ENCODE assay signal across 26 cellular contexts in genomic region chr1:93594603-93594880, GRCh38.
A peak's percentile ranks its signal among the peaks of the same experiment; 100 is the strongest.
DNase-seq lines count a peak whose midpoint lies in the region; ATAC-seq, FAIRE-seq and TF ChIP-seq lines count a peak whose summit lies in the region.
"Had no signal": no experiment of that assay in that cellular context is flagged by ENCODE, and none has a peak within 500 bp of the region (broad histone marks: within the 10 kb centered on the region; RNA-seq: fewer than 3 reads in every experiment).

No MANE protein-coding gene starts in this region.

- H3F3A ChIP-seq in PC-3 (ENCODE audit: low read length, unreplicated experiment), result peaks cover 5% of the 10 kb centered on the region

- H3K4me2 ChIP-seq in A549 (0 out of 3 replicates have a peak overlapping the region, but pooled peaks have one; percentile 12), PC-3 (ENCODE audit: low read length) (no peak overlapping the region)
- H3K4me2 ChIP-seq: BLaER1 had no signal

- DNase-seq in A549 (ENCODE audit: low read depth in 1 of 2, low spot score in 1 of 2) (no peak), PC-3 (no peak), endodermal cell (no peak), mesothelial cell of epicardium (ENCODE audit: low spot score in 2 of 2, unreplicated experiment in 2 of 2) (no peak), pons (ENCODE audit: low spot score) (no peak), iPS-NIHi11 (ENCODE audit: low spot score) (no peak)
- DNase-seq: activated naive CD8-positive, alpha-beta T cell treated with anti-CD3 and anti-CD28 coated beads for 36 hours; brain microvascular endothelial cell; cortex of kidney; erythroblast; glutamatergic neuron; KBM-7; left ventricle myocardium superior; MV-4-11; NCI-H1694 treated with DMSO at 0.1 percent for 48 hours; NCI-H2227 treated with DMSO at 0.1 percent for 48 hours; NK-92 treated with Interleukin-12 subunit alpha and Interleukin-12 subunit beta, amount 100 ng/mL, for 24 hours; nucleus accumbens; stimulated activated CD4-positive, alpha-beta T cell treated with anti-CD3 and anti-CD28 coated beads, Interleukin-1b, Interleukin-23, amount 100 ng/mL, for 48 hours had no signal

- no peaks in the 10 kb centered on the region for H3K9me2 ChIP-seq in PC-3 (replicated peaks; ENCODE audit: low read length)

- WGBS in A549 (ENCODE audit: missing lambda C conversion rate), result 100% methylated on average over 1 of the region's 1 CpG
- 83 to 87% methylated on average over 1 of the region's 1 CpG for WGBS in endodermal cell (ENCODE audit: insufficient coverage in 1 of 2, insufficient read length in 1 of 2), 2 experiments

- no peak for TF ChIP-seq POLR2A in A549 (IDR thresholded peaks at IDR 0.05; ENCODE audit: low read length)

- H3K27ac Mint-ChIP-seq in endodermal cell (peak overlapping the region; percentile 41), mesothelial cell of epicardium (peak overlapping the region; percentile 68)
- H3K27ac Mint-ChIP-seq: activated naive CD8-positive, alpha-beta T cell treated with anti-CD3 and anti-CD28 coated beads for 36 hours; activated T-helper 1 cell treated with anti-CD3 and anti-CD28 coated beads, Interleukin-12 subunit alpha, Interleukin-12 subunit beta, Interleukin-2, Interleukin-4 antibody, amounts not matched to agents 30 ng/mL and 10 ng/mL and 1 ng/mL, durations not matched to agents 14 hours and 24 hours and 36 hours had no signal

- no peak for TF ChIP-seq EP300 in A549 (IDR thresholded peaks at IDR 0.05)

- H3K4me3 Mint-ChIP-seq in endodermal cell (no peak overlapping the region), mesothelial cell of epicardium (no peak overlapping the region)
- H3K4me3 Mint-ChIP-seq: activated naive CD8-positive, alpha-beta T cell treated with anti-CD3 and anti-CD28 coated beads for 36 hours; activated T-helper 1 cell treated with anti-CD3 and anti-CD28 coated beads, Interleukin-12 subunit alpha, Interleukin-12 subunit beta, Interleukin-2, Interleukin-4 antibody, amounts not matched to agents 30 ng/mL and 10 ng/mL and 1 ng/mL, durations not matched to agents 14 hours and 24 hours and 36 hours had no signal

- BruUV-seq in PC-3 (replicated peaks; lab: Mats Ljungman, UMichigan), result no TSS peak

- peaks cover 37% of the 10 kb centered on the region for H3K36me3 Mint-ChIP-seq in endodermal cell (ENCODE audit: low read depth)
- no peaks in the 10 kb centered on the region for H3K36me3 Mint-ChIP-seq in mesothelial cell of epicardium
- H3K36me3 Mint-ChIP-seq: activated naive CD8-positive, alpha-beta T cell treated with anti-CD3 and anti-CD28 coated beads for 36 hours had no signal

- POLR2A ChIA-PET in A549 (lab: Yijun Ruan, JAX), result no interaction called here
- POLR2A ChIA-PET in PC-3 (lab: Charles Lee; ENCODE audit: unreplicated experiment), result no interaction called here

- CTCF ChIA-PET in A549 (lab: Yijun Ruan, JAX), result no interaction called here
- CTCF ChIA-PET in PC-3 (lab: Charles Lee), result no interaction called here

- TF ChIP-seq CTCF in A549 (IDR thresholded peaks at IDR 0.05), result no peak
- no peak for TF ChIP-seq CTCF in PC-3 (conservative IDR thresholded peaks at IDR 0.05; ENCODE audit: low read depth, low read length)
- TF ChIP-seq CTCF in endodermal cell (conservative IDR thresholded peaks at IDR 0.05), result no peak
- TF ChIP-seq CTCF in mesothelial cell of epicardium (IDR thresholded peaks at IDR 0.05; ENCODE audit: unreplicated experiment), result no peak

- H3K79me2 ChIP-seq in PC-3 (ENCODE audit: low read length), result peaks cover 97% of the 10 kb centered on the region

- no peak for FAIRE-seq in A549 (lab: Jason Lieb, UNC)
- FAIRE-seq: A204.1, G401.6 had no signal

- H4K20me1 ChIP-seq in PC-3 (ENCODE audit: low read length), result peaks cover 83% of the 10 kb centered on the region

- H3K36me3 ChIP-seq in PC-3 (ENCODE audit: low read depth, low read length) (peaks cover 72% of the 10 kb centered on the region), endodermal cell (ENCODE audit: control insufficient read depth, insufficient read depth, low read length) (peaks cover 68% of the 10 kb centered on the region)

- H3K9me3 Mint-ChIP-seq in endodermal cell (no peaks in the 10 kb centered on the region), mesothelial cell of epicardium (no peaks in the 10 kb centered on the region)
- H3K9me3 Mint-ChIP-seq: activated naive CD8-positive, alpha-beta T cell treated with anti-CD3 and anti-CD28 coated beads for 36 hours; activated T-helper 1 cell treated with anti-CD3 and anti-CD28 coated beads, Interleukin-12 subunit alpha, Interleukin-12 subunit beta, Interleukin-2, Interleukin-4 antibody, amounts not matched to agents 30 ng/mL and 10 ng/mL and 1 ng/mL, durations not matched to agents 14 hours and 24 hours and 36 hours had no signal

- H3K27me3 ChIP-seq in PC-3 (ENCODE audit: low read length) (no peaks in the 10 kb centered on the region), endodermal cell (ENCODE audit: control insufficient read depth, insufficient read depth, low read length, poor library complexity, severe bottlenecking) (no peaks in the 10 kb centered on the region)
- H3K27me3 ChIP-seq: BLaER1, brain microvascular endothelial cell had no signal

- H3K4me3 ChIP-seq in A549, result no peak overlapping the region
- H3K4me3 ChIP-seq in PC-3 (ENCODE audit: low read length), result no peak overlapping the region
- no peak overlapping the region for H3K4me3 ChIP-seq in endodermal cell (ENCODE audit: low read length)
- H3K4me3 ChIP-seq: BLaER1 had no signal

- intact Hi-C loops in PC-3 (cut with micrococcal nuclease), result no loop called here

- ATAC-seq in A549, result no peak
- ATAC-seq in PC-3, result no peak
- ATAC-seq in GM18502 (IDR thresholded peaks at IDR 0.05; ENCODE audit: poor library complexity, unreplicated experiment), result no peak
- ATAC-seq in GM18867 (IDR thresholded peaks at IDR 0.05; ENCODE audit: unreplicated experiment), result no peak
- ATAC-seq: left ventricle myocardium superior, sciatic nerve had no signal

- H3K27me3 Mint-ChIP-seq in endodermal cell (ENCODE audit: insufficient read depth), result no peaks in the 10 kb centered on the region
- H3K27me3 Mint-ChIP-seq in mesothelial cell of epicardium (ENCODE audit: low read depth), result no peaks in the 10 kb centered on the region
- H3K27me3 Mint-ChIP-seq: activated naive CD8-positive, alpha-beta T cell treated with anti-CD3 and anti-CD28 coated beads for 36 hours had no signal

- H3K4me1 ChIP-seq in A549 (peaks cover 92% of the 10 kb centered on the region), PC-3 (ENCODE audit: insufficient read depth, low read length) (peaks cover 16% of the 10 kb centered on the region), endodermal cell (ENCODE audit: control insufficient read depth, insufficient read depth, low read length) (peaks cover 3% of the 10 kb centered on the region)

- H3K9me3 ChIP-seq in A549 (no peaks in the 10 kb centered on the region), PC-3 (ENCODE audit: low read length) (no peaks in the 10 kb centered on the region), endodermal cell (ENCODE audit: control insufficient read depth, low read length) (no peaks in the 10 kb centered on the region)
- H3K9me3 ChIP-seq: BLaER1 had no signal

- H3K4me1 Mint-ChIP-seq in endodermal cell (peaks cover 56% of the 10 kb centered on the region), mesothelial cell of epicardium (peaks cover 77% of the 10 kb centered on the region)

- TF ChIP-seq RAD21 in A549 (conservative IDR thresholded peaks at IDR 0.05 in 1 of 2, IDR thresholded peaks at IDR 0.05 in 1 of 2), result no peak

- H3K9ac ChIP-seq in PC-3 (ENCODE audit: low read length) (no peak overlapping the region), endodermal cell (ENCODE audit: extremely low read depth, low read length, poor library complexity, severe bottlenecking) (no peak overlapping the region)
- H3K9ac ChIP-seq: BLaER1 had no signal

- H3K27ac ChIP-seq in A549 (peak overlapping the region in 1 of 2 experiments; percentile 81; a peak in 3 of 6 replicates), PC-3 (ENCODE audit: low read length) (peak overlapping the region; percentile 37; the same call in 1 of the 2 replicates), endodermal cell (ENCODE audit: low read depth, low read length) (no peak overlapping the region)
- H3K27ac ChIP-seq: BLaER1, brain microvascular endothelial cell had no signal

- no peak overlapping the region for H2AFZ ChIP-seq in PC-3 (ENCODE audit: low read length)

TF ChIP-seq in A549, 52 proteins besides CTCF, POLR2A, EP300 and RAD21:
- TF ChIP-seq CBX2 (IDR thresholded peaks at IDR 0.05; ENCODE audit: borderline replicate concordance, low read depth) (no peak), MYC (IDR thresholded peaks at IDR 0.05; ENCODE audit: borderline replicate concordance, low read length) (no peak), NFE2L2 (conservative IDR thresholded peaks at IDR 0.05; ENCODE audit: low read length) (no peak), KDM1A (IDR thresholded peaks at IDR 0.05; ENCODE audit: low read depth) (no peak), NPAS2 (CRISPR knock-in tag; IDR thresholded peaks at IDR 0.05; ENCODE audit: borderline replicate concordance) (no peak), CBX8 (IDR thresholded peaks at IDR 0.05) (no peak), CEBPB (IDR thresholded peaks at IDR 0.05) (no peak), BHLHE40 (IDR thresholded peaks at IDR 0.05; ENCODE audit: low read depth, low read length) (no peak), PBX3 (IDR thresholded peaks at IDR 0.05) (no peak), FOSB (CRISPR knock-in tag; IDR thresholded peaks at IDR 0.05) (no peak), CHD4 (IDR thresholded peaks at IDR 0.05; ENCODE audit: borderline replicate concordance) (no peak), HOXB5 (CRISPR knock-in tag; IDR thresholded peaks at IDR 0.05) (no peak)
